Comparison of ENCODE assay signal across 8 cellular contexts in the genomic region with DNA sequence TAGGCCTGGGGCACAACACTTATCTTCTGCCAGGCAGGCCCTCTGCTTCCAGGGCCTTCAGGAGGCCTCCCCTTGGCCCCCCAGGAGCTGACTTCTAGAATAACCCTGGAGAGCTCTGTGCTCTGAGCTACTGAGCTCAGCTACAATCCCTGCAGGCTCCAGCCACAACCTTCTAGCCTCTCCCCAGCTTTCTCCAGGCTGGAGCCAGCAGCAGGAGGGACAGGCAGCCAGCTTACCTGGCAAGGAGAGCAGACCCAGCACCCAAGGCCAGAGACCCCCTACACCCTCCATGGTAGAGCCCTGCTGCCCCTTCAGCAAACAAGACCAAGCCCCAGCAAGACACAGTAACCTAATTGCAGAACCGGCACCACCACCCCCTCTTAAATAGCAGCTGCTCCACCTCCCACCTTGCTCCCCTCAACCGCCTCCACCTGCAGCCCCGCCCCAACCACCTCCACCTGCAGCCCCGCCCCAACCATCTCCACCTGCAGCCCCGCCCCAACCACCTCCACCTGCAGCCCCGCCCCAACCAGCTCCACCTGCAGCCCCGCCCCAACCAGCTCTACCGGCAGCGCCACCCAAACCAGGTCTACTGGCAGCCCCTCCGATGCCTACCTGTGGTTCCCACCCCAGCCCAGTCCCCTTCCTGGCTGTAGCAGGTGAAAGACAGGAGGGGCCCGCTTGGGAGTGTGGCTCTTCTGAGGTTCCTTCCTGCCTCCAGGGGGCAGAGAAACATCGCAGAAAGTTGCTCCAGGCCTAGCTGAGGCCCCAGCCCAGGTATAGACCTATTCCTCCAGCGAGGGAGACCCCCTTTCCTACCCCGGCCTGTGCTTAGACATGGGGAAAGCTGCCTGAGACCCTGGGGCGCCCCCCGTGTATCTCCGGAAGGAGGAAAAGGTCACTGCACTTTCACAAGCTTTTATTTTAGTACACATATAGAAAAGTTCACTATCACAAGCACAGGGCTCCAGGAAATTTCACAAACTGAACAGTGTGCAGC. TPM values are rescaled to one million over a fixed set of nuclear protein-coding genes. Genes with fewer than 3 reads are reported as not detected.
A peak's percentile ranks its signal among the peaks of the same experiment; 100 is the strongest.
DNase-seq lines count a peak whose midpoint lies in the region; ATAC-seq, FAIRE-seq and TF ChIP-seq lines count a peak whose summit lies in the region.

A gene (minus strand): TSS at position 357 of the 1,000 bp plus-strand sequence. CDS start 66 bp downstream, at position 291.

- peak; percentile 64 for TF ChIP-seq POLR2A in GM19193 (IDR thresholded peaks at IDR 0.05; ENCODE audit: extremely low read depth, insufficient read depth, insufficient read length)
- TF ChIP-seq POLR2A in endothelial cell of umbilical vein (IDR thresholded peaks at IDR 0.05; ENCODE audit: low read depth, low read length): no peak

- POLR2A ChIA-PET in endothelial cell of umbilical vein (lab: Charles Lee): no interaction called here

- no peak within 1 kb of the TSS for H3K27ac ChIP-seq in endothelial cell of umbilical vein (ENCODE audit: insufficient read depth, low read depth, low read length)

- CTCF ChIA-PET in endothelial cell of umbilical vein (lab: Charles Lee): interaction anchor here (0.6 to 6.0 kb wide), 20 partner anchors 8 to 372 kb away, joined by 3 to 208 read pairs (median 4); a partner anchor contains a TSS

- no peak within 1 kb of the TSS for H2AFZ ChIP-seq in endothelial cell of umbilical vein (ENCODE audit: low read depth, low read length)

- DNase-seq in AML-193 (lab: John Stamatoyannopoulos, UW): peak; percentile 17 to 51
- peak; percentile 72 for DNase-seq in NCI-H146 treated with DMSO at 0.1 percent for 48 hours (lab: John Stamatoyannopoulos, UW; ENCODE audit: unreplicated experiment)
- peak; percentile 66 to 71 for DNase-seq in activated CD4-positive, alpha-beta T cell treated with anti-CD3 and anti-CD28 coated beads, Interleukin-2, amount 50 U/mL, for 48 hours
- DNase-seq in endothelial cell of umbilical vein (ENCODE audit: low read depth, low spot score): peak; percentile 19

- no peaks in the 10 kb centered on the region for H3K79me2 ChIP-seq in endothelial cell of umbilical vein (ENCODE audit: control insufficient read depth, insufficient read depth, low read length)

- no peaks in the 10 kb centered on the region for H3K9me3 ChIP-seq in endothelial cell of umbilical vein (replicated peaks; ENCODE audit: control insufficient read depth, insufficient read depth, low read length)
- no peaks in the 10 kb centered on the region for H3K9me3 ChIP-seq in mucosa of stomach (ENCODE audit: control insufficient read depth, low read length)

- H4K20me1 ChIP-seq in endothelial cell of umbilical vein (replicated peaks; ENCODE audit: control insufficient read depth, extremely low read depth, insufficient read depth, low read length): no peaks in the 10 kb centered on the region

- no peak for ATAC-seq in GM21515 (IDR thresholded peaks at IDR 0.05; ENCODE audit: unreplicated experiment)
- no peak for ATAC-seq in HG03108 (IDR thresholded peaks at IDR 0.05; ENCODE audit: unreplicated experiment)

- BruUV-seq in endothelial cell of umbilical vein (replicated peaks; lab: Mats Ljungman, UMichigan): no TSS peak

- H3K9ac ChIP-seq in endothelial cell of umbilical vein (replicated peaks; ENCODE audit: extremely low read depth, insufficient read depth, low read length): no peak within 1 kb of the TSS
- peak within 1 kb of the TSS; percentile 33 for H3K9ac ChIP-seq in mucosa of stomach (ENCODE audit: low read length)

- no peaks in the 10 kb centered on the region for H3K9me1 ChIP-seq in endothelial cell of umbilical vein (replicated peaks; ENCODE audit: control insufficient read depth, extremely low read depth, insufficient read depth, low read length)

- TF ChIP-seq CTCF in endothelial cell of umbilical vein (IDR thresholded peaks at IDR 0.05; ENCODE audit: extremely low read depth in 1 of 2, insufficient read depth in 1 of 2, low read depth in 1 of 2, low read length in 2 of 2): peak; percentile 26 to 68

- H3K27me3 ChIP-seq in endothelial cell of umbilical vein (ENCODE audit: control insufficient read depth in 2 of 2, insufficient read depth in 2 of 2, low read length in 2 of 2) (peaks cover 0 to 3% of the 10 kb centered on the region in 2 experiments), mucosa of stomach (ENCODE audit: control insufficient read depth, insufficient read depth, low read length) (no peaks in the 10 kb centered on the region)

- no peak within 1 kb of the TSS for H3K4me2 ChIP-seq in endothelial cell of umbilical vein (ENCODE audit: insufficient read depth, low read length)

- intact Hi-C loops in endothelial cell of umbilical vein (cut with micrococcal nuclease): loop anchor here (1.0 to 2.0 kb wide), 3 partner anchors 36 to 370 kb away; no protein-coding TSS in a partner anchor

- FAIRE-seq in endothelial cell of umbilical vein (lab: Jason Lieb, UNC): no peak

- H3K36me3 ChIP-seq in endothelial cell of umbilical vein (ENCODE audit: control insufficient read depth in 2 of 2, extremely low read depth in 1 of 2, insufficient read depth in 2 of 2, low read length in 2 of 2) (no peaks in the 10 kb centered on the region), mucosa of stomach (ENCODE audit: control insufficient read depth, insufficient read depth, low read length) (no peaks in the 10 kb centered on the region)

- no peaks in the 10 kb centered on the region for H3K4me1 ChIP-seq in endothelial cell of umbilical vein (ENCODE audit: control insufficient read depth, extremely low read depth, insufficient read depth, low read length)
- peaks cover 15% of the 10 kb centered on the region for H3K4me1 ChIP-seq in mucosa of stomach (ENCODE audit: control insufficient read depth, insufficient read depth, low read length)

- dilution Hi-C loops in endothelial cell of umbilical vein (cut with MboI; ENCODE audit: extremely low pct_ligation_motif_present, low sequenced_read_pairs): no loop called here

- no peak within 1 kb of the TSS for H3K4me3 ChIP-seq in endothelial cell of umbilical vein (replicated peaks in 1 of 3; ENCODE audit: insufficient read depth in 1 of 3, low read depth in 1 of 3, low read length in 3 of 3)
- H3K4me3 ChIP-seq in mucosa of stomach (ENCODE audit: low read length): no peak within 1 kb of the TSS

TF ChIP-seq in endothelial cell of umbilical vein, 7 proteins besides CTCF, POLR2A, EP300 and RAD21:
- no peak for TF ChIP-seq EZH2 (IDR thresholded peaks at IDR 0.05; ENCODE audit: borderline replicate concordance, low read depth, low read length, severe bottlenecking)
- no peak for TF ChIP-seq FOS (IDR thresholded peaks at IDR 0.05; ENCODE audit: borderline replicate concordance, insufficient read depth, low read length)
- no peak for TF ChIP-seq MYC (IDR thresholded peaks at IDR 0.05; ENCODE audit: low read depth, low read length)
- no peak for TF ChIP-seq GATA2 (IDR thresholded peaks at IDR 0.05; ENCODE audit: insufficient read depth, insufficient read length, low read depth, low read length)
- TF ChIP-seq, protein P1, sequence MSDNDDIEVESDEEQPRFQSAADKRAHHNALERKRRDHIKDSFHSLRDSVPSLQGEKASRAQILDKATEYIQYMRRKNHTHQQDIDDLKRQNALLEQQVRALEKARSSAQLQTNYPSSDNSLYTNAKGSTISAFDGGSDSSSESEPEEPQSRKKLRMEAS (IDR thresholded peaks at IDR 0.05; ENCODE audit: insufficient read depth, insufficient read length): no peak
- no peak for TF ChIP-seq JUN (IDR thresholded peaks at IDR 0.05; ENCODE audit: borderline replicate concordance, insufficient read depth, insufficient read length, low read depth)
- no peak for TF ChIP-seq POLR2AphosphoS5 (IDR thresholded peaks at IDR 0.05; ENCODE audit: insufficient read depth, low read depth, low read length)
TF ChIP-seq in endothelial cell of umbilical vein: peak in this region for 0.

RNA-seq across cellular contexts. Expression of the gene that starts here (rescaled TPM):
- not detected in 2 replicates for total RNA-seq in endothelial cell of umbilical vein
- not detected in 2 replicates for polyA plus RNA-seq in endothelial cell of umbilical vein
- polyA plus RNA-seq in endothelial cell of umbilical vein (2011; cell fraction: cytosol; rRNA removed): not detected in 2 replicates
- polyA plus RNA-seq in endothelial cell of umbilical vein (2011; cell fraction: nucleus; rRNA removed): not detected in 2 replicates
- polyA plus RNA-seq in endothelial cell of umbilical vein (2012): not detected in 2 replicates
- polyA minus RNA-seq in endothelial cell of umbilical vein: not detected in 2 replicates
- not detected for polyA minus RNA-seq in endothelial cell of umbilical vein (2011; cell fraction: cytosol; rRNA and poly(A)+ RNA removed)
- polyA minus RNA-seq in endothelial cell of umbilical vein (2011; cell fraction: nucleus; rRNA and poly(A)+ RNA removed): not detected in 2 replicates

Comparison
In these comparisons a context has a peak if more than half of its experiments do, and no peak if none do; other contexts are left out.
1. Peak in DNase-seq in endothelial cell of umbilical vein; RNA of the gene not detected or under 1 TPM.
2. DNase-seq: peak in every context shown above with its lines; median percentile 72 in NCI-H146 treated with DMSO at 0.1 percent for 48 hours; 68 in activated CD4-positive, alpha-beta T cell treated with anti-CD3 and anti-CD28 coated beads, Interleukin-2, amount 50 U/mL, for 48 hours; 34 in AML-193; 19 in endothelial cell of umbilical vein.